ENCODE assay signal across 8 cellular contexts in genomic region chr17:2087597-2088211, GRCh38. TPM values are rescaled to one million over a fixed set of nuclear protein-coding genes. Genes with fewer than 3 reads are reported as not detected.
DNase-seq lines count a peak whose midpoint lies in the region; ATAC-seq and TF ChIP-seq lines count a peak whose summit lies in the region.

No MANE protein-coding gene starts in this region.

- ATAC-seq in naive thymus-derived CD8-positive, alpha-beta T cell = peak in 1 of 2 donors; percentile 15
- ATAC-seq in HG03045 (IDR thresholded peaks at IDR 0.05; ENCODE audit: unreplicated experiment) = no peak

- H3K27ac ChIP-seq in OCI-LY3 (ENCODE audit: low read length) = peak overlapping the region; percentile 26
- peak overlapping the region in 4 of 5 donors; percentile 45 to 97 (median 74) for H3K27ac ChIP-seq in adrenal gland

- no peaks in the 10 kb centered on the region for H3K27me3 Mint-ChIP-seq in naive thymus-derived CD8-positive, alpha-beta T cell

- H3K4me1 ChIP-seq in OCI-LY3 (ENCODE audit: low read length) (peaks cover 70% of the 10 kb centered on the region), adrenal gland (replicated peaks in 1 of 2) (peaks cover 42 to 80% of the 10 kb centered on the region in 2 donors)

- intact Hi-C loops in adrenal gland (cut with DNase I) = loop anchor here in 1 of 2 donors (2.0 kb wide), 1 partner anchor 69 kb away; no protein-coding TSS in a partner anchor

- peaks cover 0 to 38% (median 20%) of the 10 kb centered on the region in 3 donors for H3K36me3 Mint-ChIP-seq in naive thymus-derived CD8-positive, alpha-beta T cell

- H3K4me3 Mint-ChIP-seq in naive thymus-derived CD8-positive, alpha-beta T cell = peak overlapping the region in 7 of 10 donors; percentile 1 to 58 (median 37)

- H3K4me3 ChIP-seq in OCI-LY3 (ENCODE audit: low read length) = peak overlapping the region; percentile 29; the same call in 1 of the 2 replicates
- H3K4me3 ChIP-seq in adrenal gland = no peak overlapping the region

- peaks cover 23 to 84% (median 52%) of the 10 kb centered on the region in 4 donors for H3K4me1 Mint-ChIP-seq in naive thymus-derived CD8-positive, alpha-beta T cell

- WGBS in adrenal gland, 4 donors = 53 to 61% (median 57%) methylated on average over 7 to 10 of the region's 10 CpGs

- no peak overlapping the region for H3K9ac ChIP-seq in OCI-LY3 (ENCODE audit: low read length)

- H3K4me2 ChIP-seq in OCI-LY3 (ENCODE audit: low read length) = peak overlapping the region; percentile 85

- no peaks in the 10 kb centered on the region for H3K79me2 ChIP-seq in OCI-LY3 (ENCODE audit: low read length)

- peak; percentile 56 for DNase-seq in activated T-cell treated with anti-CD3 and anti-CD28 coated beads for 24 hours (ENCODE audit: low read depth)
- DNase-seq in activated T-cell treated with anti-CD3 and anti-CD28 coated beads for 4 hours = no peak
- DNase-seq in adrenal gland = peak in 6 of 7 donors; percentile 66 to 88 (median 72)
- DNase-seq in naive thymus-derived CD8-positive, alpha-beta T cell = peak in 2 of 10 donors; percentile 9 to 25
- no peak for DNase-seq in effector CD4-positive, alpha-beta T cell
- DNase-seq in glomerular visceral epithelial cell (ENCODE audit: extremely low spot score) = no peak

- H4K20me1 ChIP-seq in OCI-LY3 (ENCODE audit: insufficient read depth, low read length) = peaks cover 38% of the 10 kb centered on the region

- H3K27me3 ChIP-seq in OCI-LY3 (ENCODE audit: low read depth, low read length) (peaks cover 30% of the 10 kb centered on the region), adrenal gland (no peaks in the 10 kb centered on the region)

- H3K9me3 Mint-ChIP-seq in naive thymus-derived CD8-positive, alpha-beta T cell = no peaks in the 10 kb centered on the region

- H3K9me3 ChIP-seq in OCI-LY3 (ENCODE audit: insufficient read depth, low read length) (no peaks in the 10 kb centered on the region), adrenal gland (replicated peaks in 1 of 3) (no peaks in the 10 kb centered on the region)

- no peak overlapping the region for H2AFZ ChIP-seq in OCI-LY3 (ENCODE audit: low read depth, low read length)

- TF ChIP-seq POLR2A in adrenal gland (IDR thresholded peaks at IDR 0.05) = no peak

- H3K36me3 ChIP-seq in OCI-LY3 (replicated peaks; ENCODE audit: low read depth, low read length) = no peaks in the 10 kb centered on the region
- H3K36me3 ChIP-seq in adrenal gland (replicated peaks in 1 of 2) = no peaks in the 10 kb centered on the region

- no peak for TF ChIP-seq CTCF in OCI-LY3 (IDR thresholded peaks at IDR 0.05; ENCODE audit: low read depth, low read length)
- no peak for TF ChIP-seq CTCF in adrenal gland (IDR thresholded peaks at IDR 0.05)

- peak overlapping the region in 8 of 10 donors; percentile 0 to 60 (median 40) for H3K27ac Mint-ChIP-seq in naive thymus-derived CD8-positive, alpha-beta T cell

- POLR2A ChIA-PET in naive thymus-derived CD8-positive, alpha-beta T cell (lab: Charles Lee) = no interaction called here

RNA-seq across cellular contexts. Expression of gene HIC1, which starts 32.8 kb away (rescaled TPM):
- total RNA-seq in adrenal gland = 10 to 100 TPM in 7 of 8 donors, 1 to 10 TPM in 1; 9.8 to 61.8 (median 31.5) TPM
- polyA plus RNA-seq in adrenal gland = 10 to 100 TPM in 1 of 3 donors, 1 to 10 TPM in 1, under 1 TPM in 1; 0.92 to 16.7 (median 7.7) TPM
- total RNA-seq in naive thymus-derived CD8-positive, alpha-beta T cell = 1 to 10 TPM; 1.5 to 1.6 TPM
- polyA plus RNA-seq in naive thymus-derived CD8-positive, alpha-beta T cell = under 1 TPM in 2 of 3 donors, not detected in 1; 0.08 to 0.10 TPM

RNA-seq across cellular contexts. Expression of gene OVCA2, which starts 45.9 kb away (rescaled TPM):
- total RNA-seq in adrenal gland = 10 to 100 TPM; 37.2 to 75.9 (median 55.6) TPM
- polyA plus RNA-seq in adrenal gland = 100 to 1,000 TPM in 2 of 3 donors, 10 to 100 TPM in 1; 57.5 to 155 (median 102) TPM
- 10 to 100 TPM; 30.8 to 32.6 TPM for total RNA-seq in naive thymus-derived CD8-positive, alpha-beta T cell
- polyA plus RNA-seq in naive thymus-derived CD8-positive, alpha-beta T cell = 10 to 100 TPM; 43.9 to 49.1 (median 45.8) TPM

RNA-seq across cellular contexts. Expression of gene DPH1, which starts 57.8 kb away (rescaled TPM):
- total RNA-seq in adrenal gland = 10 to 100 TPM; 37.7 to 65.3 (median 57.7) TPM
- polyA plus RNA-seq in adrenal gland = 100 to 1,000 TPM in 1 of 3 donors, 10 to 100 TPM in 2; 34.3 to 100 (median 69.7) TPM
- total RNA-seq in naive thymus-derived CD8-positive, alpha-beta T cell = 100 to 1,000 TPM; 124 TPM
- 10 to 100 TPM; 26.6 to 47.0 (median 35.5) TPM for polyA plus RNA-seq in naive thymus-derived CD8-positive, alpha-beta T cell

Comparison
In these comparisons a context has a peak if more than half of its experiments do, and no peak if none do; other contexts are left out.
1. DNase-seq: peak in activated T-cell treated with anti-CD3 and anti-CD28 coated beads for 24 hours (single experiment) and adrenal gland (6 of 7); none in activated T-cell treated with anti-CD3 and anti-CD28 coated beads for 4 hours (single experiment), effector CD4-positive, alpha-beta T cell (single experiment) and glomerular visceral epithelial cell (single experiment).
2. RNA of gene HIC1, which starts 32.8 kb away (total RNA-seq): 9.8 to 61.8 TPM in adrenal gland; 1.5 to 1.6 TPM in naive thymus-derived CD8-positive, alpha-beta T cell; every median in the first group is over 4 times any median in the second.